In the genomic region with DNA sequence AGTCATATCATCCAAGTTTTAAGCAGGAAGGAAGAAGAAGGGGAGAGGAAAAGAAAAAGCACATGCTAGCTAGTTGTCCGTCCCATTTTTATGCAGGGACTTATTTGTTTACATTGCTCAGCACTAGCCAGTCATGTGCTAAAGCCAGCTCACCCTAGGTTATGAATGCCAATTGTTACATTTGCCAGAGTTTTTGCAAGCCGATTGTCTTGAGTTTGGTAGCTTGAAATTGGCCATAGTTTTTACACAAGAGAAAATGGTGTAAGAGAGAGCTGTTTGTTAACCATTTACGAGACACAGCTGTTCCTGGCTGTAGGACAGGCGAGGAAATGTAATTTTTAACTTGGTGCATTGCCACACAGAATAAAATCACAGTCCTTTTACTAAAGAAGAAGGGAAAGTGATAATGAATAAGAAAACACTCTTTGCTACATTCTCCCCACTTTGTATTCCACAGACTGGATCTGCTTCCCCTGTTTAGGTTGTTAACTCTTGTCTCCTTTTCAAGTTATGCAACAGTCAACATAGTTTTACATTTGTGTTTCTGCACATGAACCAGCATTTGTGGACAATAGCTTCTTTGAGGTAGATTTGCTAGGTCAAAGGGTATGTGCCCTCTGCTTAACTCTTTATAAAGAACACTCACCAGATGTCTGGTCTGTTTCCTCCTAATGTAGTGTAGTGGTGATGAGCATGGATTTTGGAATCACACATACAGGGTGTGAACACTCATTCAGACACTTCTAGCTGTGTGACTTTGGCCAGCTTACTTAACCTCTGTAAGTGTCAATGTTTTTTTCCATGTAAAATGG, we compare ENCODE assay signal across 1 cellular context.
A peak's percentile ranks its signal among the peaks of the same experiment; 100 is the strongest.
TF ChIP-seq lines count a peak whose summit lies in the region.

No MANE protein-coding gene starts in this region.

TF ChIP-seq in HepG2, 621 proteins besides CTCF, POLR2A, EP300 and RAD21 (continued from another document and continues in another):
- TF ChIP-seq, protein P1, sequence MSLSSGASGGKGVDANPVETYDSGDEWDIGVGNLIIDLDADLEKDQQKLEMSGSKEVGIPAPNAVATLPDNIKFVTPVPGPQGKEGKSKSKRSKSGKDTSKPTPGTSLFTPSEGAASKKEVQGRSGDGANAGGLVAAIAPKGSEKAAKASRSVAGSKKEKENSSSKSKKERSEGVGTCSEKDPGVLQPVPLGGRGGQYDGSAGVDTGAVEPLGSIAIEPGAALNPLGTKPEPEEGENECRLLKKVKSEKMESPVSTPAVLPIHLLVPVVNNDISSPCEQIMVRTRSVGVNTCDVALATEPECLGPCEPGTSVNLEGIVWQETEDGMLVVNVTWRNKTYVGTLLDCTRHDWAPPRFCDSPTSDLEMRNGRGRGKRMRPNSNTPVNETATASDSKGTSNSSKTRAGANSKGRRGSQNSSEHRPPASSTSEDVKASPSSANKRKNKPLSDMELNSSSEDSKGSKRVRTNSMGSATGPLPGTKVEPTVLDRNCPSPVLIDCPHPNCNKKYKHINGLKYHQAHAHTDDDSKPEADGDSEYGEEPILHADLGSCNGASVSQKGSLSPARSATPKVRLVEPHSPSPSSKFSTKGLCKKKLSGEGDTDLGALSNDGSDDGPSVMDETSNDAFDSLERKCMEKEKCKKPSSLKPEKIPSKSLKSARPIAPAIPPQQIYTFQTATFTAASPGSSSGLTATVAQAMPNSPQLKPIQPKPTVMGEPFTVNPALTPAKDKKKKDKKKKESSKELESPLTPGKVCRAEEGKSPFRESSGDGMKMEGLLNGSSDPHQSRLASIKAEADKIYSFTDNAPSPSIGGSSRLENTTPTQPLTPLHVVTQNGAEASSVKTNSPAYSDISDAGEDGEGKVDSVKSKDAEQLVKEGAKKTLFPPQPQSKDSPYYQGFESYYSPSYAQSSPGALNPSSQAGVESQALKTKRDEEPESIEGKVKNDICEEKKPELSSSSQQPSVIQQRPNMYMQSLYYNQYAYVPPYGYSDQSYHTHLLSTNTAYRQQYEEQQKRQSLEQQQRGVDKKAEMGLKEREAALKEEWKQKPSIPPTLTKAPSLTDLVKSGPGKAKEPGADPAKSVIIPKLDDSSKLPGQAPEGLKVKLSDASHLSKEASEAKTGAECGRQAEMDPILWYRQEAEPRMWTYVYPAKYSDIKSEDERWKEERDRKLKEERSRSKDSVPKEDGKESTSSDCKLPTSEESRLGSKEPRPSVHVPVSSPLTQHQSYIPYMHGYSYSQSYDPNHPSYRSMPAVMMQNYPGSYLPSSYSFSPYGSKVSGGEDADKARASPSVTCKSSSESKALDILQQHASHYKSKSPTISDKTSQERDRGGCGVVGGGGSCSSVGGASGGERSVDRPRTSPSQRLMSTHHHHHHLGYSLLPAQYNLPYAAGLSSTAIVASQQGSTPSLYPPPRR (CRISPR knock-in tag; IDR thresholded peaks at IDR 0.05; ENCODE audit: borderline replicate concordance): peak; percentile 94
- no peak for TF ChIP-seq ZNF557 (CRISPR knock-in tag; IDR thresholded peaks at IDR 0.05)
- no peak for TF ChIP-seq ZHX1 (CRISPR knock-in tag; IDR thresholded peaks at IDR 0.05; ENCODE audit: low read depth)
- TF ChIP-seq ZNF354B (CRISPR knock-in tag; IDR thresholded peaks at IDR 0.05): no peak
- TF ChIP-seq HNRNPUL1 (IDR thresholded peaks at IDR 0.05; ENCODE audit: low read depth, low read length): 0 out of 2 replicates have a peak, but pooled peaks have one; percentile 51
- TF ChIP-seq MED8 (CRISPR knock-in tag; IDR thresholded peaks at IDR 0.05; ENCODE audit: insufficient replicate concordance): peak; percentile 14
- no peak for TF ChIP-seq ZNF597 (CRISPR knock-in tag; IDR thresholded peaks at IDR 0.05)
- TF ChIP-seq ZNF10 (CRISPR knock-in tag; IDR thresholded peaks at IDR 0.05; ENCODE audit: borderline replicate concordance, low read depth): no peak
- TF ChIP-seq, protein P2, sequence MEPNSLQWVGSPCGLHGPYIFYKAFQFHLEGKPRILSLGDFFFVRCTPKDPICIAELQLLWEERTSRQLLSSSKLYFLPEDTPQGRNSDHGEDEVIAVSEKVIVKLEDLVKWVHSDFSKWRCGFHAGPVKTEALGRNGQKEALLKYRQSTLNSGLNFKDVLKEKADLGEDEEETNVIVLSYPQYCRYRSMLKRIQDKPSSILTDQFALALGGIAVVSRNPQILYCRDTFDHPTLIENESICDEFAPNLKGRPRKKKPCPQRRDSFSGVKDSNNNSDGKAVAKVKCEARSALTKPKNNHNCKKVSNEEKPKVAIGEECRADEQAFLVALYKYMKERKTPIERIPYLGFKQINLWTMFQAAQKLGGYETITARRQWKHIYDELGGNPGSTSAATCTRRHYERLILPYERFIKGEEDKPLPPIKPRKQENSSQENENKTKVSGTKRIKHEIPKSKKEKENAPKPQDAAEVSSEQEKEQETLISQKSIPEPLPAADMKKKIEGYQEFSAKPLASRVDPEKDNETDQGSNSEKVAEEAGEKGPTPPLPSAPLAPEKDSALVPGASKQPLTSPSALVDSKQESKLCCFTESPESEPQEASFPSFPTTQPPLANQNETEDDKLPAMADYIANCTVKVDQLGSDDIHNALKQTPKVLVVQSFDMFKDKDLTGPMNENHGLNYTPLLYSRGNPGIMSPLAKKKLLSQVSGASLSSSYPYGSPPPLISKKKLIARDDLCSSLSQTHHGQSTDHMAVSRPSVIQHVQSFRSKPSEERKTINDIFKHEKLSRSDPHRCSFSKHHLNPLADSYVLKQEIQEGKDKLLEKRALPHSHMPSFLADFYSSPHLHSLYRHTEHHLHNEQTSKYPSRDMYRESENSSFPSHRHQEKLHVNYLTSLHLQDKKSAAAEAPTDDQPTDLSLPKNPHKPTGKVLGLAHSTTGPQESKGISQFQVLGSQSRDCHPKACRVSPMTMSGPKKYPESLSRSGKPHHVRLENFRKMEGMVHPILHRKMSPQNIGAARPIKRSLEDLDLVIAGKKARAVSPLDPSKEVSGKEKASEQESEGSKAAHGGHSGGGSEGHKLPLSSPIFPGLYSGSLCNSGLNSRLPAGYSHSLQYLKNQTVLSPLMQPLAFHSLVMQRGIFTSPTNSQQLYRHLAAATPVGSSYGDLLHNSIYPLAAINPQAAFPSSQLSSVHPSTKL (CRISPR knock-in tag; IDR thresholded peaks at IDR 0.05): peak; percentile 92
- TF ChIP-seq, protein P3, sequence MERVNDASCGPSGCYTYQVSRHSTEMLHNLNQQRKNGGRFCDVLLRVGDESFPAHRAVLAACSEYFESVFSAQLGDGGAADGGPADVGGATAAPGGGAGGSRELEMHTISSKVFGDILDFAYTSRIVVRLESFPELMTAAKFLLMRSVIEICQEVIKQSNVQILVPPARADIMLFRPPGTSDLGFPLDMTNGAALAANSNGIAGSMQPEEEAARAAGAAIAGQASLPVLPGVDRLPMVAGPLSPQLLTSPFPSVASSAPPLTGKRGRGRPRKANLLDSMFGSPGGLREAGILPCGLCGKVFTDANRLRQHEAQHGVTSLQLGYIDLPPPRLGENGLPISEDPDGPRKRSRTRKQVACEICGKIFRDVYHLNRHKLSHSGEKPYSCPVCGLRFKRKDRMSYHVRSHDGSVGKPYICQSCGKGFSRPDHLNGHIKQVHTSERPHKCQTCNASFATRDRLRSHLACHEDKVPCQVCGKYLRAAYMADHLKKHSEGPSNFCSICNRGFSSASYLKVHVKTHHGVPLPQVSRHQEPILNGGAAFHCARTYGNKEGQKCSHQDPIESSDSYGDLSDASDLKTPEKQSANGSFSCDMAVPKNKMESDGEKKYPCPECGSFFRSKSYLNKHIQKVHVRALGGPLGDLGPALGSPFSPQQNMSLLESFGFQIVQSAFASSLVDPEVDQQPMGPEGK (CRISPR knock-in tag; IDR thresholded peaks at IDR 0.05): peak; percentile 24; the same call in 1 of the 2 replicates
- TF ChIP-seq ZBTB20 (CRISPR knock-in tag; IDR thresholded peaks at IDR 0.05; ENCODE audit: borderline replicate concordance, low read depth): 0 out of 2 replicates have a peak, but pooled peaks have one; percentile 30
- no peak for TF ChIP-seq ZSCAN21 (CRISPR knock-in tag; IDR thresholded peaks at IDR 0.05; ENCODE audit: borderline replicate concordance)
- TF ChIP-seq XRCC5 (optimal IDR thresholded peaks at IDR 0.05; ENCODE audit: low read length): no peak
- TF ChIP-seq, protein P4, sequence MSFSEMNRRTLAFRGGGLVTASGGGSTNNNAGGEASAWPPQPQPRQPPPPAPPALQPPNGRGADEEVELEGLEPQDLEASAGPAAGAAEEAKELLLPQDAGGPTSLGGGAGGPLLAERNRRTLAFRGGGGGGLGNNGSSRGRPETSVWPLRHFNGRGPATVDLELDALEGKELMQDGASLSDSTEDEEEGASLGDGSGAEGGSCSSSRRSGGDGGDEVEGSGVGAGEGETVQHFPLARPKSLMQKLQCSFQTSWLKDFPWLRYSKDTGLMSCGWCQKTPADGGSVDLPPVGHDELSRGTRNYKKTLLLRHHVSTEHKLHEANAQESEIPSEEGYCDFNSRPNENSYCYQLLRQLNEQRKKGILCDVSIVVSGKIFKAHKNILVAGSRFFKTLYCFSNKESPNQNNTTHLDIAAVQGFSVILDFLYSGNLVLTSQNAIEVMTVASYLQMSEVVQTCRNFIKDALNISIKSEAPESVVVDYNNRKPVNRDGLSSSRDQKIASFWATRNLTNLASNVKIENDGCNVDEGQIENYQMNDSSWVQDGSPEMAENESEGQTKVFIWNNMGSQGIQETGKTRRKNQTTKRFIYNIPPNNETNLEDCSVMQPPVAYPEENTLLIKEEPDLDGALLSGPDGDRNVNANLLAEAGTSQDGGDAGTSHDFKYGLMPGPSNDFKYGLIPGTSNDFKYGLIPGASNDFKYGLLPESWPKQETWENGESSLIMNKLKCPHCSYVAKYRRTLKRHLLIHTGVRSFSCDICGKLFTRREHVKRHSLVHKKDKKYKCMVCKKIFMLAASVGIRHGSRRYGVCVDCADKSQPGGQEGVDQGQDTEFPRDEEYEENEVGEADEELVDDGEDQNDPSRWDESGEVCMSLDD (CRISPR knock-in tag; IDR thresholded peaks at IDR 0.05; ENCODE audit: borderline replicate concordance): no peak
- no peak for TF ChIP-seq SNAPC4 (CRISPR knock-in tag; IDR thresholded peaks at IDR 0.05)
- TF ChIP-seq ARID3A (IDR thresholded peaks at IDR 0.05; ENCODE audit: low read depth, low read length): 0 out of 2 replicates have a peak, but pooled peaks have one; percentile 37
- no peak for TF ChIP-seq CENPX (CRISPR knock-in tag; IDR thresholded peaks at IDR 0.05)
